Comparison of ENCODE assay signal across 12 cellular contexts in the genomic region with DNA sequence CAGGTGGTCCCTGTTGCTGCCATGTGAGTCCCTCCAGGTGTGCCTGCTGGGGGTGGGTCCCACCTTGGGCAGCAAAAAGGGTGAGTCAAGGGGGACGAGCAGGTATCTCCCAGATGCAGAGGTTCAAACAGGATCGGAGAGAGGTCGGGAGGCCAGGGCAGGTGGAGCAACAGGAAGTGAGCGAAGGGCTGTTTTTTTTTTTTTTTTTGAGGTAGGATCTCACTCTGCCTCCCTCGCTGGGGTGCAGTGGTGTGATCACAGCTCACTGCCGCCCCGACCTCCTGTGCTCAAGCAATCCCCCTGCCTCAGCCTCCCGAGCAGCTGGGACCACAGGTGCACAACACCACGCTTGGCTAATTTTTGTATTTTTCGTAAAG. TPM values are rescaled to one million over a fixed set of nuclear protein-coding genes. Genes with fewer than 3 reads are reported as not detected.
DNase-seq lines count a peak whose midpoint lies in the region; ATAC-seq and TF ChIP-seq lines count a peak whose summit lies in the region.
"Had no signal": no experiment of that assay in that cellular context is flagged by ENCODE, and none has a peak within 500 bp of the region (broad histone marks: within the 10 kb centered on the region; RNA-seq: fewer than 3 reads in every experiment).

No MANE protein-coding gene starts in this region.

- dilution Hi-C loops in IMR-90 (cut with HindIII; ENCODE audit: low sequenced_read_pairs, unreplicated experiment) = no loop called here

- no peak overlapping the region for H2BK15ac ChIP-seq in IMR-90 (ENCODE audit: low read depth, low read length)

- ATAC-seq in IMR-90 (ENCODE audit: low read depth) = no peak
- no peak for ATAC-seq in activated naive CD8-positive, alpha-beta T cell treated with anti-CD3 and anti-CD28 coated beads, Interleukin-2, amount 50 U/mL, for 24 hours
- ATAC-seq in naive thymus-derived CD8-positive, alpha-beta T cell = peak; percentile 53 to 64
- ATAC-seq in HG03097 (IDR thresholded peaks at IDR 0.05; ENCODE audit: low FRiP score, unreplicated experiment) = no peak

- in situ Hi-C loops in IMR-90 (cut with MboI; ENCODE audit: low sequenced_read_pairs) = loop anchor here (5.0 kb wide), 1 partner anchor 70 kb away; no protein-coding TSS in a partner anchor

- H3K4me1 Mint-ChIP-seq in activated naive CD8-positive, alpha-beta T cell treated with anti-CD3 and anti-CD28 coated beads, Interleukin-2, amount 50 U/mL, for 24 hours = peaks cover 40% of the 10 kb centered on the region
- peaks cover 17 to 46% (median 41%) of the 10 kb centered on the region in 4 donors for H3K4me1 Mint-ChIP-seq in naive thymus-derived CD8-positive, alpha-beta T cell

- H2BK20ac ChIP-seq in IMR-90 (ENCODE audit: low read depth, low read length) = peak overlapping the region; percentile 66; the same call in 1 of the 2 replicates

- BruUV-seq in IMR-90 (replicated peaks; lab: Mats Ljungman, UMichigan) = no TSS peak

- peak overlapping the region; percentile 82 for H3K27ac Mint-ChIP-seq in activated naive CD8-positive, alpha-beta T cell treated with anti-CD3 and anti-CD28 coated beads, Interleukin-2, amount 50 U/mL, for 24 hours
- H3K27ac Mint-ChIP-seq in naive thymus-derived CD8-positive, alpha-beta T cell = peak overlapping the region; percentile 92 to 97 (median 96)

- no peak overlapping the region for H3K23ac ChIP-seq in IMR-90 (ENCODE audit: low read depth, low read length)

- H3K9me1 ChIP-seq in IMR-90 (ENCODE audit: insufficient read depth, low read length) = 0 out of 2 replicates have a peak, but pooled peaks cover 5% of the 10 kb centered on the region

- H2BK5ac ChIP-seq in IMR-90 (ENCODE audit: low read depth, low read length, poor library complexity, severe bottlenecking) = peak overlapping the region; percentile 56

- peaks cover 2% of the 10 kb centered on the region for H3K27me3 Mint-ChIP-seq in activated naive CD8-positive, alpha-beta T cell treated with anti-CD3 and anti-CD28 coated beads, Interleukin-2, amount 50 U/mL, for 24 hours
- H3K27me3 Mint-ChIP-seq in naive thymus-derived CD8-positive, alpha-beta T cell = no peaks in the 10 kb centered on the region

- no peak for TF ChIP-seq RAD21 in IMR-90 (IDR thresholded peaks at IDR 0.05; ENCODE audit: low read length)

- no peaks in the 10 kb centered on the region for H3K79me1 ChIP-seq in IMR-90 (ENCODE audit: low read depth in 1 of 2, low read length in 2 of 2)

- TF ChIP-seq CTCF in C4-2B (conservative IDR thresholded peaks at IDR 0.05) (no peak), IMR-90 (conservative IDR thresholded peaks at IDR 0.05; ENCODE audit: low read depth, low read length) (no peak)

- 0 out of 2 replicates have a peak overlapping the region, but pooled peaks have one; percentile 37 for H3K14ac ChIP-seq in IMR-90 (replicated peaks; ENCODE audit: low read depth, low read length)

- peak overlapping the region; percentile 53; the same call in 1 of the 2 replicates for H4K91ac ChIP-seq in IMR-90 (ENCODE audit: insufficient read depth, low read depth, low read length)

- POLR2A ChIA-PET in IMR-90 (lab: Charles Lee; ENCODE audit: unreplicated experiment) = no interaction called here
- POLR2A ChIA-PET in naive thymus-derived CD8-positive, alpha-beta T cell (lab: Charles Lee) = interaction anchor here (1.0 to 11.2 kb wide), 15 partner anchors 12 to 112 kb away, joined by 3 to 361 read pairs (median 7); a partner anchor contains a TSS

- no peak overlapping the region for H4K5ac ChIP-seq in IMR-90 (ENCODE audit: low read depth, low read length)

- H3K36me3 ChIP-seq in IMR-90 (ENCODE audit: control insufficient read depth, insufficient read depth, low read length) = no peaks in the 10 kb centered on the region

- H2AK5ac ChIP-seq in IMR-90 (ENCODE audit: low read depth, low read length) = peak overlapping the region; percentile 83

- no peak overlapping the region for H3K9ac ChIP-seq in IMR-90 (ENCODE audit: low read depth, low read length)

- no peak for DNase-seq in IMR-90
- no peak for DNase-seq in activated naive CD8-positive, alpha-beta T cell treated with anti-CD3 and anti-CD28 coated beads, Interleukin-2, amount 50 U/mL, for 24 hours
- peak in 4 of 10 donors; percentile 22 to 71 (median 48) for DNase-seq in naive thymus-derived CD8-positive, alpha-beta T cell
- no peak for DNase-seq in HuH-7.5 (ENCODE audit: low spot score)
- DNase-seq in erythroblast (lab: John Stamatoyannopoulos, UW) = no peak
- DNase-seq in NCI-H1417 treated with DMSO at 0.1 percent for 48 hours (lab: John Stamatoyannopoulos, UW) = no peak
- DNase-seq: activated CD4-positive, CD25-positive, alpha-beta regulatory T cell; NCI-H1417 had no signal

- H3K18ac ChIP-seq in IMR-90 (ENCODE audit: low read depth, low read length) = no peak overlapping the region

- no peaks in the 10 kb centered on the region; the same call in none of the 2 replicates for H3K4me1 ChIP-seq in IMR-90 (ENCODE audit: control insufficient read depth, insufficient read depth, low read length)

- peak overlapping the region; percentile 50 for H3K4ac ChIP-seq in IMR-90 (ENCODE audit: low read depth, low read length)

- no peaks in the 10 kb centered on the region for H3K9me3 ChIP-seq in IMR-90 (ENCODE audit: control insufficient read depth, insufficient read depth, low read length)

- CTCF ChIA-PET in IMR-90 (lab: Yijun Ruan, JAX) = interaction anchor here (0.9 to 1.4 kb wide), 3 partner anchors 18 to 69 kb away, joined by 3 read pairs; no protein-coding TSS in a partner anchor

- no peaks in the 10 kb centered on the region for H3K9me3 Mint-ChIP-seq in activated naive CD8-positive, alpha-beta T cell treated with anti-CD3 and anti-CD28 coated beads, Interleukin-2, amount 50 U/mL, for 24 hours
- H3K9me3 Mint-ChIP-seq in naive thymus-derived CD8-positive, alpha-beta T cell = no peaks in the 10 kb centered on the region

- H2BK120ac ChIP-seq in IMR-90 (ENCODE audit: low read depth, low read length) = peak overlapping the region; percentile 77

- H3K27ac ChIP-seq in C4-2B (peak overlapping the region; percentile 51), IMR-90 (ENCODE audit: insufficient read depth, low read length) (no peak overlapping the region)

- intact Hi-C loops in IMR-90 (cut with micrococcal nuclease) = loop anchor here (5.0 kb wide), 1 partner anchor 115 kb away; no protein-coding TSS in a partner anchor

- H3K27me3 ChIP-seq in IMR-90 (ENCODE audit: control insufficient read depth, insufficient read depth, low read length) = peaks cover 3% of the 10 kb centered on the region; the same call in 1 of the 2 replicates

- peak overlapping the region in 1 of 2 experiments; percentile 29; a peak in 1 of 4 replicates for H4K8ac ChIP-seq in IMR-90 (ENCODE audit: low read depth in 2 of 2, low read length in 2 of 2)

- H3K4me2 ChIP-seq in IMR-90 (ENCODE audit: low read depth, low read length) = no peak overlapping the region

- H3K36me3 Mint-ChIP-seq in activated naive CD8-positive, alpha-beta T cell treated with anti-CD3 and anti-CD28 coated beads, Interleukin-2, amount 50 U/mL, for 24 hours (ENCODE audit: low read depth) = no peaks in the 10 kb centered on the region
- no peaks in the 10 kb centered on the region for H3K36me3 Mint-ChIP-seq in naive thymus-derived CD8-positive, alpha-beta T cell

- H3K4me3 ChIP-seq in IMR-90 (ENCODE audit: insufficient read depth, low read depth, low read length) = no peak overlapping the region

- no peaks in the 10 kb centered on the region for H4K20me1 ChIP-seq in IMR-90 (ENCODE audit: insufficient read depth, low read length)

- H3K4me3 Mint-ChIP-seq in activated naive CD8-positive, alpha-beta T cell treated with anti-CD3 and anti-CD28 coated beads, Interleukin-2, amount 50 U/mL, for 24 hours = peak overlapping the region; percentile 14
- peak overlapping the region; percentile 54 to 93 (median 81) for H3K4me3 Mint-ChIP-seq in naive thymus-derived CD8-positive, alpha-beta T cell

- peak overlapping the region; percentile 62 for H2AFZ ChIP-seq in IMR-90 (replicated peaks; ENCODE audit: low read length, poor library complexity)

- TF ChIP-seq POLR2A in IMR-90 (IDR thresholded peaks at IDR 0.05; ENCODE audit: low read depth, low read length) = no peak
- no peak for TF ChIP-seq POLR2A in erythroblast (IDR thresholded peaks at IDR 0.05; ENCODE audit: low read length)

- H2AK9ac ChIP-seq in IMR-90 (replicated peaks; ENCODE audit: low read depth, low read length, poor library complexity) = peak overlapping the region; percentile 91

- 100% methylated on average over 2 of the region's 10 CpGs; no CpG with 5 or more reads in 1 of the 2 experiments for WGBS in IMR-90 (ENCODE audit: extremely low coverage in 2 of 2, insufficient read length in 1 of 2), 2 experiments

- no peak overlapping the region for H3K56ac ChIP-seq in IMR-90 (ENCODE audit: extremely low read depth, insufficient read depth, low read length)

TF ChIP-seq in IMR-90, 13 proteins besides CTCF, POLR2A, EP300 and RAD21 (continues in another document):
- no peak for TF ChIP-seq RCOR1 (IDR thresholded peaks at IDR 0.05; ENCODE audit: insufficient replicate concordance, low read length)
- TF ChIP-seq, protein P1, sequence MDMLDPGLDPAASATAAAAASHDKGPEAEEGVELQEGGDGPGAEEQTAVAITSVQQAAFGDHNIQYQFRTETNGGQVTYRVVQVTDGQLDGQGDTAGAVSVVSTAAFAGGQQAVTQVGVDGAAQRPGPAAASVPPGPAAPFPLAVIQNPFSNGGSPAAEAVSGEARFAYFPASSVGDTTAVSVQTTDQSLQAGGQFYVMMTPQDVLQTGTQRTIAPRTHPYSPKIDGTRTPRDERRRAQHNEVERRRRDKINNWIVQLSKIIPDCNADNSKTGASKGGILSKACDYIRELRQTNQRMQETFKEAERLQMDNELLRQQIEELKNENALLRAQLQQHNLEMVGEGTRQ (IDR thresholded peaks at IDR 0.05; ENCODE audit: low read depth, low read length) = no peak
- TF ChIP-seq BHLHE40 (IDR thresholded peaks at IDR 0.05; ENCODE audit: low read depth, low read length) = no peak
- no peak for TF ChIP-seq CEBPB (IDR thresholded peaks at IDR 0.05; ENCODE audit: low read depth, low read length)
- no peak for TF ChIP-seq MAZ (IDR thresholded peaks at IDR 0.05; ENCODE audit: borderline replicate concordance, low read depth, low read length)
- TF ChIP-seq RFX5 (IDR thresholded peaks at IDR 0.05; ENCODE audit: low read depth, low read length) = no peak

RNA-seq across cellular contexts. Expression of a gene that starts 39.4 kb away (rescaled TPM):
- not detected in 2 replicates for total RNA-seq in IMR-90 (2012; rRNA removed)
- not detected in 2 replicates for polyA plus RNA-seq in IMR-90 (2012; rRNA removed)
- not detected in 2 replicates for polyA plus RNA-seq in IMR-90 (2012; cell fraction: cytosol; rRNA removed)
- polyA plus RNA-seq in IMR-90 (2012; cell fraction: nucleus; rRNA removed; ENCODE audit: low replicate concordance) = not detected in 2 replicates
- total RNA-seq in naive thymus-derived CD8-positive, alpha-beta T cell = not detected
- under 1 TPM in 2 of 3 donors, not detected in 1; 0.16 to 0.20 TPM for polyA plus RNA-seq in naive thymus-derived CD8-positive, alpha-beta T cell
- total RNA-seq: Calu3, H4 had no signal

RNA-seq across cellular contexts. Expression of a gene that starts 41.1 kb away (rescaled TPM):
- total RNA-seq in IMR-90 (2012; rRNA removed) = not detected in 2 replicates
- not detected in 2 replicates for polyA plus RNA-seq in IMR-90 (2012; rRNA removed)
- not detected in 2 replicates for polyA plus RNA-seq in IMR-90 (2012; cell fraction: cytosol; rRNA removed)
- not detected in 2 replicates for polyA plus RNA-seq in IMR-90 (2012; cell fraction: nucleus; rRNA removed; ENCODE audit: low replicate concordance)
- total RNA-seq in naive thymus-derived CD8-positive, alpha-beta T cell = 10 to 100 TPM; 11.3 to 11.5 TPM
- 10 to 100 TPM in 2 of 3 donors, 1 to 10 TPM in 1; 5.9 to 53.7 (median 17.1) TPM for polyA plus RNA-seq in naive thymus-derived CD8-positive, alpha-beta T cell
- total RNA-seq: Calu3, H4 had no signal

Comparison
In these comparisons a context has a peak if more than half of its experiments do, and no peak if none do; other contexts are left out.
1. ATAC-seq: peak in naive thymus-derived CD8-positive, alpha-beta T cell (2 of 2); none in IMR-90 (single experiment), activated naive CD8-positive, alpha-beta T cell treated with anti-CD3 and anti-CD28 coated beads, Interleukin-2, amount 50 U/mL, for 24 hours (single experiment) and HG03097 (single experiment).
2. RNA of a gene that starts 41.1 kb away (total RNA-seq): 11.3 to 11.5 TPM in naive thymus-derived CD8-positive, alpha-beta T cell; not detected in IMR-90; every median in the first group is over 10 times any median in the second.